ENCODE assay signal across 27 cellular contexts in the genomic region with DNA sequence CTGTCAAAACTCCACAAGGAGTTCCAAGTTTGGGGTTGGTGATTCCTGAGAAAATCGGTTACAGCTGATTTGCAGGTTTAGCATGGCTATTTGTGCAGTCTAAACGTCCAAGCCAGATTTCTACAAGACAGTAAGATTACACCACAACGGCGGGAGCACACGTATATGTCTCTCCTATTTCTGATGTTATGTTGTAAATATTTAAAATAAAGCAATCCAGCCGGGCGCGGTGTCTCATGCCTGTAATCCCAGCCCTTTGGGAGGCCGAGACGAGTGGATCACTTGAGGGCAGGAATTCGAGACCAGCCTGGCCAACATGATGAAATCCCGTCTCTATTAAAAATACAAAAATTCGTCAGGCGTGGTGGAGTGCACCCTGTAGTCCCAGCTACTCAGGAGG.
"Had no signal": no experiment of that assay in that cellular context is flagged by ENCODE, and none has a peak within 500 bp of the region (broad histone marks: within the 10 kb centered on the region; RNA-seq: fewer than 3 reads in every experiment).

No MANE protein-coding gene starts in this region.

- DNase-seq: islet precursor cell; left ventricle myocardium inferior; naive B cell; natural killer cell; nephron progenitor cell; occipital lobe; right lobe of liver; stimulated activated CD4-positive, alpha-beta T cell treated with anti-CD3 and anti-CD28 coated beads, Interleukin-1b, Interleukin-23, amount 100 ng/mL, for 48 hours; stimulated activated CD4-positive, alpha-beta T cell treated with anti-CD3 and anti-CD28 coated beads, Interleukin-2, amount 100 ng/mL, for 48 hours; stimulated activated CD4-positive, alpha-beta T cell treated with anti-CD3 and anti-CD28 coated beads, Interleukin-4, amount 100 ng/mL, for 4 hours; stimulated activated CD8-positive, alpha-beta memory T cell treated with anti-CD3 and anti-CD28 coated beads, Interleukin-4, amount 100 ng/mL, for 48 hours; stimulated activated naive CD4-positive, alpha-beta T cell treated with Interleukin-2 at 50 U/mL for 16 hours; stimulated activated naive CD8-positive, alpha-beta T cell treated with anti-CD3 and anti-CD28 coated beads, Interleukin-15, amount 100 ng/mL, for 72 hours; substantia nigra; transverse colon; upper lobe of left lung had no signal

- H3K4me2 ChIP-seq: hepatocyte, neural progenitor cell, smooth muscle cell had no signal

- H3K36me3 ChIP-seq: left ventricle myocardium inferior, neural progenitor cell, right atrium auricular region, right lobe of liver, transverse colon, upper lobe of left lung, vagina had no signal

- H3K27me3 ChIP-seq: neutrophil, right atrium auricular region, right lobe of liver, upper lobe of left lung, vagina had no signal

- H3K36me3 Mint-ChIP-seq: memory B cell; natural killer cell; neural progenitor cell; stimulated activated memory B cell treated with anti-CD40 and anti-IgM and Interleukin-4, amounts not matched to agents 10 μg/mL and 1 μg/mL and 100 μg/mL, for 72 hours had no signal

- H3K9ac ChIP-seq: neural progenitor cell, parathyroid adenoma had no signal

- H3K4me1 Mint-ChIP-seq: memory B cell; naive B cell; natural killer cell; nephron progenitor cell; stimulated activated memory B cell treated with anti-CD40 and anti-IgM and Interleukin-4, amounts not matched to agents 10 μg/mL and 1 μg/mL and 100 μg/mL, for 72 hours; stimulated activated naive CD8-positive, alpha-beta T cell treated with anti-CD3 and anti-CD28 coated beads, Interleukin-15, amount 100 ng/mL, for 72 hours had no signal

- H3K4me3 Mint-ChIP-seq: memory B cell; naive B cell; natural killer cell; nephron progenitor cell; neural progenitor cell; stimulated activated memory B cell treated with anti-CD40 and anti-IgM and Interleukin-4, amounts not matched to agents 10 μg/mL and 1 μg/mL and 100 μg/mL, for 72 hours; stimulated activated naive CD8-positive, alpha-beta T cell treated with anti-CD3 and anti-CD28 coated beads, Interleukin-15, amount 100 ng/mL, for 72 hours had no signal

- H3K9me3 Mint-ChIP-seq: natural killer cell; neural progenitor cell; stimulated activated memory B cell treated with anti-CD40 and anti-IgM and Interleukin-4, amounts not matched to agents 10 μg/mL and 1 μg/mL and 100 μg/mL, for 72 hours; stimulated activated naive CD8-positive, alpha-beta T cell treated with anti-CD3 and anti-CD28 coated beads, Interleukin-15, amount 100 ng/mL, for 72 hours had no signal

- H3K4me3 ChIP-seq: hepatocyte, left ventricle myocardium inferior, lung, neural progenitor cell, right atrium auricular region, right lobe of liver, smooth muscle cell, transverse colon, upper lobe of left lung, vagina had no signal

- H3K4me1 ChIP-seq: left ventricle myocardium inferior, neural progenitor cell, parathyroid adenoma, right atrium auricular region, right lobe of liver, transverse colon, upper lobe of left lung, vagina had no signal

- H3K27ac Mint-ChIP-seq: memory B cell; natural killer cell; nephron progenitor cell; neural progenitor cell; progenitor cell of endocrine pancreas; stimulated activated memory B cell treated with anti-CD40 and anti-IgM and Interleukin-4, amounts not matched to agents 10 μg/mL and 1 μg/mL and 100 μg/mL, for 72 hours had no signal

- H3K9me3 ChIP-seq: left ventricle myocardium inferior, neutrophil, right atrium auricular region, right lobe of liver, transverse colon, upper lobe of left lung, vagina had no signal

- H2AFZ ChIP-seq: hepatocyte, neural progenitor cell, parathyroid adenoma had no signal

- ATAC-seq: natural killer cell; right lobe of liver; stimulated activated memory B cell treated with anti-CD40 and anti-IgM and Interleukin-4, amounts not matched to agents 10 μg/mL and 1 μg/mL and 100 μg/mL, for 72 hours; stimulated activated naive CD8-positive, alpha-beta T cell treated with anti-CD3 and anti-CD28 coated beads, Interleukin-15, amount 100 ng/mL, for 72 hours had no signal

- H3K27ac ChIP-seq: hepatocyte, left ventricle myocardium inferior, neural progenitor cell, neutrophil, parathyroid adenoma, right atrium auricular region, right lobe of liver, transverse colon, upper lobe of left lung, vagina had no signal
